ENCODE assay signal across 39 cellular contexts in the genomic region with DNA sequence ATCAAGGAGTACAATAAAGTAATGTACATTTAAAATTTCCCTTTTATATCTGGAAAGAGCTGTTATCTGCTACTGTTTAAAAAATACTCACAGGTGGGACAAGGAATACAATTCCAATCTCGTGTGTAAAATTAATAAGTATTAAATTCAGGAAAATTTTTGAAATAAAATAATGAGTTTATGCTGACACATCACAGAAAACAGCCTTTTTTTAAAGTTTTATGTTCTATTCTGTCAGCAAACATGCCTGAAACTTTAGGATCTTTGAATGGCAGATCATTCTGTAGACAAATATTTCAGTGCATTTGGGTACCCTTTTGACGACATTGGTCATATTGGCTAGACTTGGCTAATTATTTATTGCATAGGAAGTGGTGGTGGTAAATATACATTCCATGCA.
"Had no signal": no experiment of that assay in that cellular context is flagged by ENCODE, and none has a peak within 500 bp of the region (broad histone marks: within the 10 kb centered on the region; RNA-seq: fewer than 3 reads in every experiment).

No MANE protein-coding gene starts in this region.

- FAIRE-seq: astrocyte, bronchial epithelial cell had no signal

- H3K36me3 Mint-ChIP-seq: activated naive CD4-positive, alpha-beta T cell treated with anti-CD3 and anti-CD28 coated beads, Interleukin-2, amount 50 U/mL, for 24 hours; activated naive CD4-positive, alpha-beta T cell treated with anti-CD3 and anti-CD28 coated beads, Interleukin-2, amount 50 U/mL, for 72 hours; activated naive CD8-positive, alpha-beta T cell; activated naive CD8-positive, alpha-beta T cell treated with anti-CD3 and anti-CD28 coated beads for 36 hours; activated naive CD8-positive, alpha-beta T cell treated with anti-CD3 and anti-CD28 coated beads, Interleukin-2, amount 10 ng/mL, durations not matched to agents 7 days and 5 days; brain had no signal

- H3K36me3 ChIP-seq: adrenal gland, ascending aorta, brain microvascular endothelial cell, breast epithelium, cardiac muscle cell had no signal

- H3K27me3 Mint-ChIP-seq: activated naive CD4-positive, alpha-beta T cell treated with anti-CD3 and anti-CD28 coated beads, Interleukin-2, amount 50 U/mL, for 24 hours; activated naive CD8-positive, alpha-beta T cell treated with anti-CD3 and anti-CD28 coated beads for 36 hours; activated T-cell treated with anti-CD3 and anti-CD28 coated beads, Interleukin-2, amount 50 U/mL, for 24 hours; brain; central memory CD8-positive, alpha-beta T cell had no signal

- H3K4me1 Mint-ChIP-seq: activated naive CD4-positive, alpha-beta T cell treated with anti-CD3 and anti-CD28 coated beads, Interleukin-2, amount 50 U/mL, for 24 hours; activated naive CD8-positive, alpha-beta T cell treated with anti-CD3 and anti-CD28 coated beads for 36 hours; activated naive CD8-positive, alpha-beta T cell treated with anti-CD3 and anti-CD28 coated beads, Interleukin-2, amount 10 ng/mL, durations not matched to agents 7 days and 5 days; activated naive CD8-positive, alpha-beta T cell treated with anti-CD3 and anti-CD28 coated beads, Interleukin-2, amount 50 U/mL, for 24 hours; activated T-helper 17 cell treated with anti-CD3 and anti-CD28 coated beads, Interleukin-2, amount 50 U/mL, for 72 hours; brain; central memory CD8-positive, alpha-beta T cell had no signal

- H3K4me3 ChIP-seq: adrenal gland, ascending aorta, body of pancreas, breast epithelium, cardiac muscle cell had no signal

- H3K9me3 ChIP-seq: adrenal gland, ascending aorta, body of pancreas, breast epithelium had no signal

- DNase-seq: activated effector memory CD4-positive, alpha-beta T cell treated with anti-CD3 and anti-CD28 coated beads, Interleukin-2, amount 50 U/mL, for 16 hours; activated effector memory CD4-positive, alpha-beta T cell treated with Interleukin-2 at 50 U/mL for 16 hours; activated gamma-delta T cell; activated gamma-delta T cell treated with Interleukin-2 at 50 U/mL for 16 hours; activated naive CD4-positive, alpha-beta T cell; activated naive CD4-positive, alpha-beta T cell treated with anti-CD3 and anti-CD28 coated beads for 36 hours; activated naive CD4-positive, alpha-beta T cell treated with anti-CD3 and anti-CD28 coated beads, Interleukin-2, amount 50 U/mL, for 16 hours; activated naive CD4-positive, alpha-beta T cell treated with Interleukin-2 at 50 U/mL for 16 hours; activated naive CD8-positive, alpha-beta T cell treated with anti-CD3 and anti-CD28 coated beads for 36 hours; activated naive CD8-positive, alpha-beta T cell treated with anti-CD3 and anti-CD28 coated beads, Interleukin-2, amount 10 ng/mL, durations not matched to agents 7 days and 5 days; activated naive CD8-positive, alpha-beta T cell treated with anti-CD3 and anti-CD28 coated beads, Interleukin-2, amount 50 U/mL, for 24 hours; activated T-cell treated with anti-CD3 and anti-CD28 coated beads, Interleukin-2, amount 50 U/mL, for 1 hour; activated T-cell treated with anti-CD3 and anti-CD28 coated beads, Interleukin-2, amount 50 U/mL, for 24 hours; activated T-cell treated with anti-CD3 and anti-CD28 coated beads, Interleukin-2, amount 50 U/mL, for 4 hours; activated T-cell treated with anti-CD3 and anti-CD28 coated beads, Interleukin-2, amount 50 U/mL, for 48 hours; activated T-cell treated with anti-CD3 and anti-CD28 coated beads, Interleukin-2, amount 50 U/mL, for 72 hours; adrenal gland; amniotic stem cell; amygdala; anterior cingulate cortex; aorta; body of pancreas; brain microvascular endothelial cell; caudate nucleus; central memory CD4-positive, alpha-beta T cell; cerebellar nuclear complex had no signal

- H3K9me3 Mint-ChIP-seq: activated naive CD8-positive, alpha-beta T cell treated with anti-CD3 and anti-CD28 coated beads, Interleukin-2, amount 10 ng/mL, durations not matched to agents 7 days and 5 days; activated T-cell treated with anti-CD3 and anti-CD28 coated beads, Interleukin-2, amount 50 U/mL, for 4 hours; activated T-cell treated with anti-CD3 and anti-CD28 coated beads, Interleukin-2, amount 50 U/mL, for 72 hours; activated T-helper 1 cell treated with anti-CD3 and anti-CD28 coated beads, Interleukin-12 subunit alpha, Interleukin-12 subunit beta, Interleukin-2, Interleukin-4 antibody, amounts not matched to agents 30 ng/mL and 10 ng/mL and 1 ng/mL, durations not matched to agents 14 hours and 24 hours and 36 hours; activated T-helper 17 cell treated with anti-CD3 and anti-CD28 coated beads, Interleukin-2, amount 50 U/mL, for 72 hours; activated T-helper 2 cell treated with anti-CD3 and anti-CD28 coated beads, Interferon-gamma antibody, Interleukin-2, Interleukin-4, amounts not matched to agents 10 μg/mL and 5 μg/mL and 100 μg/mL, durations not matched to agents 14 hours and 24 hours and 36 hours; brain had no signal

- ATAC-seq: activated naive CD4-positive, alpha-beta T cell treated with anti-CD3 and anti-CD28 coated beads, Interleukin-2, amount 50 U/mL, for 72 hours; activated naive CD8-positive, alpha-beta T cell treated with anti-CD3 and anti-CD28 coated beads, Interleukin-2, amount 50 U/mL, for 24 hours; activated T-cell treated with anti-CD3 and anti-CD28 coated beads, Interleukin-2, amount 50 U/mL, for 4 hours; activated T-cell treated with anti-CD3 and anti-CD28 coated beads, Interleukin-2, amount 50 U/mL, for 72 hours; activated T-helper 17 cell treated with anti-CD3 and anti-CD28 coated beads, Interleukin-2, amount 50 U/mL, for 72 hours; body of pancreas had no signal

- H3K27ac ChIP-seq: adrenal gland, ascending aorta, body of pancreas, brain microvascular endothelial cell, breast epithelium, cardiac muscle cell had no signal

- H3K27ac Mint-ChIP-seq: activated naive CD4-positive, alpha-beta T cell treated with anti-CD3 and anti-CD28 coated beads for 36 hours; activated naive CD4-positive, alpha-beta T cell treated with anti-CD3 and anti-CD28 coated beads, Interleukin-2, amount 50 U/mL, for 24 hours; activated naive CD4-positive, alpha-beta T cell treated with anti-CD3 and anti-CD28 coated beads, Interleukin-2, amount 50 U/mL, for 72 hours; activated naive CD8-positive, alpha-beta T cell; activated naive CD8-positive, alpha-beta T cell treated with anti-CD3 and anti-CD28 coated beads for 36 hours; activated naive CD8-positive, alpha-beta T cell treated with anti-CD3 and anti-CD28 coated beads, Interleukin-2, amount 10 ng/mL, durations not matched to agents 7 days and 5 days; activated naive CD8-positive, alpha-beta T cell treated with anti-CD3 and anti-CD28 coated beads, Interleukin-2, amount 50 U/mL, for 24 hours; activated T-cell treated with anti-CD3 and anti-CD28 coated beads, Interleukin-2, amount 50 U/mL, for 24 hours; activated T-cell treated with anti-CD3 and anti-CD28 coated beads, Interleukin-2, amount 50 U/mL, for 72 hours; activated T-helper 1 cell treated with anti-CD3 and anti-CD28 coated beads, Interleukin-12 subunit alpha, Interleukin-12 subunit beta, Interleukin-2, Interleukin-4 antibody, amounts not matched to agents 30 ng/mL and 10 ng/mL and 1 ng/mL, durations not matched to agents 14 hours and 24 hours and 36 hours; activated T-helper 17 cell treated with anti-CD3 and anti-CD28 coated beads, Interleukin-2, amount 50 U/mL, for 72 hours; activated T-helper 2 cell treated with anti-CD3 and anti-CD28 coated beads, Interferon-gamma antibody, Interleukin-2, Interleukin-4, amounts not matched to agents 10 μg/mL and 5 μg/mL and 100 μg/mL, durations not matched to agents 14 hours and 24 hours and 36 hours; brain had no signal

- H3K27me3 ChIP-seq: adrenal gland, ascending aorta, body of pancreas, brain microvascular endothelial cell, breast epithelium, cardiac muscle cell had no signal

- H3K4me1 ChIP-seq: adrenal gland, ascending aorta, breast epithelium had no signal

- H3K4me3 Mint-ChIP-seq: activated naive CD4-positive, alpha-beta T cell treated with anti-CD3 and anti-CD28 coated beads for 36 hours; activated naive CD4-positive, alpha-beta T cell treated with anti-CD3 and anti-CD28 coated beads, Interleukin-2, amount 50 U/mL, for 24 hours; activated naive CD8-positive, alpha-beta T cell; activated naive CD8-positive, alpha-beta T cell treated with anti-CD3 and anti-CD28 coated beads for 36 hours; activated naive CD8-positive, alpha-beta T cell treated with anti-CD3 and anti-CD28 coated beads, Interleukin-2, amount 10 ng/mL, durations not matched to agents 7 days and 5 days; activated naive CD8-positive, alpha-beta T cell treated with anti-CD3 and anti-CD28 coated beads, Interleukin-2, amount 50 U/mL, for 24 hours; activated T-cell treated with anti-CD3 and anti-CD28 coated beads, Interleukin-2, amount 50 U/mL, for 24 hours; activated T-cell treated with anti-CD3 and anti-CD28 coated beads, Interleukin-2, amount 50 U/mL, for 4 hours; activated T-cell treated with anti-CD3 and anti-CD28 coated beads, Interleukin-2, amount 50 U/mL, for 72 hours; activated T-helper 1 cell treated with anti-CD3 and anti-CD28 coated beads, Interleukin-12 subunit alpha, Interleukin-12 subunit beta, Interleukin-2, Interleukin-4 antibody, amounts not matched to agents 30 ng/mL and 10 ng/mL and 1 ng/mL, durations not matched to agents 14 hours and 24 hours and 36 hours; activated T-helper 17 cell treated with anti-CD3 and anti-CD28 coated beads, Interleukin-2, amount 50 U/mL, for 72 hours; brain; central memory CD8-positive, alpha-beta T cell had no signal
